Comparison of ENCODE assay signal across 1 cellular context in the genomic region with DNA sequence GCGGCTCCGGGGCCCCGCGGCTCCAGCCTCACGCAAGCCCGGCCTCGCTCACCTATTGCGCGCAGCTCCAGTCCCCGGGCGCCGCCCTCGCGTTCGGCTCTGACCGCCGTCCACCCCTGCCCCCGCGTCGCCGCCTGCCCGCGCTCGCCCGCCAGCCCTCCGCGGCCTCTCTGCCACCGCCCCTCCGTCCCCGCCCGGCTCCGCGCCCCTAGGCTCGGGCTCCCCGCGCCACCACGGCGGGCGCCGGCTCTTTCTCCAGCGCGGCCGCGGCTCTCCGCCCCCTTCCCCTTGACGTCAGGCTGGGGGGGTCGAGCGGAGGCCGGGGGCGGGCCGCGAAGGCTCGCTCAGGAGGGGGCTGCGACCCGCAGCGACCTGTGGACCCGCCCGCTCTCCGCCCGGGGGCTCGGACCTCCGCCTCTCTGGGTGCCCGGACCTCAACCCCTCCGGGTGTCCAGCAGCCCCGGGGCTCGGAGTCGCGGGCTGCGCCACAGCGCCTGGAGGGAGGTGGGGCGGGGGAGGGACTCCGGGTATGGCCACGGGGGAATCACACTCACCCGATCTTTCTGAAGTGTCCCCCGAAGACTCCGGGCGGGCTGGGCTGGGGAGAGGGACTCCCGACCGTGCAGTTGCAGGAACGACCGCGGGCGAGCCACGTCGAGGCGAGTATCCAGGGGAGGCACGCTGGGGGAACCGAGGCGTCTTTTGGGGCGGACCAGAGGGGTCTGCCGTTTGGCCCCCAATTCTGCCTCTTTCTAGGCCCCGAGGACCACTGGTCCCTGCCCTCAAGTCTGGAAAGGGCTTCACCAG.
A peak's percentile ranks its signal among the peaks of the same experiment; 100 is the strongest.
TF ChIP-seq lines count a peak whose summit lies in the region.

A gene with protein sequence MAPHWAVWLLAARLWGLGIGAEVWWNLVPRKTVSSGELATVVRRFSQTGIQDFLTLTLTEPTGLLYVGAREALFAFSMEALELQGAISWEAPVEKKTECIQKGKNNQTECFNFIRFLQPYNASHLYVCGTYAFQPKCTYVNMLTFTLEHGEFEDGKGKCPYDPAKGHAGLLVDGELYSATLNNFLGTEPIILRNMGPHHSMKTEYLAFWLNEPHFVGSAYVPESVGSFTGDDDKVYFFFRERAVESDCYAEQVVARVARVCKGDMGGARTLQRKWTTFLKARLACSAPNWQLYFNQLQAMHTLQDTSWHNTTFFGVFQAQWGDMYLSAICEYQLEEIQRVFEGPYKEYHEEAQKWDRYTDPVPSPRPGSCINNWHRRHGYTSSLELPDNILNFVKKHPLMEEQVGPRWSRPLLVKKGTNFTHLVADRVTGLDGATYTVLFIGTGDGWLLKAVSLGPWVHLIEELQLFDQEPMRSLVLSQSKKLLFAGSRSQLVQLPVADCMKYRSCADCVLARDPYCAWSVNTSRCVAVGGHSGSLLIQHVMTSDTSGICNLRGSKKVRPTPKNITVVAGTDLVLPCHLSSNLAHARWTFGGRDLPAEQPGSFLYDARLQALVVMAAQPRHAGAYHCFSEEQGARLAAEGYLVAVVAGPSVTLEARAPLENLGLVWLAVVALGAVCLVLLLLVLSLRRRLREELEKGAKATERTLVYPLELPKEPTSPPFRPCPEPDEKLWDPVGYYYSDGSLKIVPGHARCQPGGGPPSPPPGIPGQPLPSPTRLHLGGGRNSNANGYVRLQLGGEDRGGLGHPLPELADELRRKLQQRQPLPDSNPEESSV (minus strand): TSS at position 257 of the 807 bp plus-strand sequence. CDS start 2,194 bp downstream, outside the sequence.

TF ChIP-seq in HepG2, 621 proteins besides CTCF, POLR2A, EP300 and RAD21 (continued from another document and continues in another):
- TF ChIP-seq, protein P1, sequence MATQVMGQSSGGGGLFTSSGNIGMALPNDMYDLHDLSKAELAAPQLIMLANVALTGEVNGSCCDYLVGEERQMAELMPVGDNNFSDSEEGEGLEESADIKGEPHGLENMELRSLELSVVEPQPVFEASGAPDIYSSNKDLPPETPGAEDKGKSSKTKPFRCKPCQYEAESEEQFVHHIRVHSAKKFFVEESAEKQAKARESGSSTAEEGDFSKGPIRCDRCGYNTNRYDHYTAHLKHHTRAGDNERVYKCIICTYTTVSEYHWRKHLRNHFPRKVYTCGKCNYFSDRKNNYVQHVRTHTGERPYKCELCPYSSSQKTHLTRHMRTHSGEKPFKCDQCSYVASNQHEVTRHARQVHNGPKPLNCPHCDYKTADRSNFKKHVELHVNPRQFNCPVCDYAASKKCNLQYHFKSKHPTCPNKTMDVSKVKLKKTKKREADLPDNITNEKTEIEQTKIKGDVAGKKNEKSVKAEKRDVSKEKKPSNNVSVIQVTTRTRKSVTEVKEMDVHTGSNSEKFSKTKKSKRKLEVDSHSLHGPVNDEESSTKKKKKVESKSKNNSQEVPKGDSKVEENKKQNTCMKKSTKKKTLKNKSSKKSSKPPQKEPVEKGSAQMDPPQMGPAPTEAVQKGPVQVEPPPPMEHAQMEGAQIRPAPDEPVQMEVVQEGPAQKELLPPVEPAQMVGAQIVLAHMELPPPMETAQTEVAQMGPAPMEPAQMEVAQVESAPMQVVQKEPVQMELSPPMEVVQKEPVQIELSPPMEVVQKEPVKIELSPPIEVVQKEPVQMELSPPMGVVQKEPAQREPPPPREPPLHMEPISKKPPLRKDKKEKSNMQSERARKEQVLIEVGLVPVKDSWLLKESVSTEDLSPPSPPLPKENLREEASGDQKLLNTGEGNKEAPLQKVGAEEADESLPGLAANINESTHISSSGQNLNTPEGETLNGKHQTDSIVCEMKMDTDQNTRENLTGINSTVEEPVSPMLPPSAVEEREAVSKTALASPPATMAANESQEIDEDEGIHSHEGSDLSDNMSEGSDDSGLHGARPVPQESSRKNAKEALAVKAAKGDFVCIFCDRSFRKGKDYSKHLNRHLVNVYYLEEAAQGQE (IDR thresholded peaks at IDR 0.05; ENCODE audit: borderline replicate concordance in 1 of 2, low read depth in 1 of 2, low read length in 2 of 2), result no peak
- no peak for TF ChIP-seq SRSF9 (IDR thresholded peaks at IDR 0.05; ENCODE audit: borderline replicate concordance, insufficient read depth, low read depth, low read length, poor library complexity, severe bottlenecking)
- TF ChIP-seq NFIC (IDR thresholded peaks at IDR 0.05; ENCODE audit: low read length), result no peak
- TF ChIP-seq POLR2AphosphoS2 (IDR thresholded peaks at IDR 0.05; ENCODE audit: low read depth, low read length), result no peak
- peak; percentile 9; the same call in 1 of the 2 replicates for TF ChIP-seq FOXO1 (CRISPR knock-in tag; IDR thresholded peaks at IDR 0.05)
- TF ChIP-seq AHR (CRISPR knock-in tag; IDR thresholded peaks at IDR 0.05), result no peak
- TF ChIP-seq TMF1 (CRISPR knock-in tag; IDR thresholded peaks at IDR 0.05; ENCODE audit: low read depth), result peak; percentile 51; the same call in 1 of the 2 replicates
- TF ChIP-seq CENPX (CRISPR knock-in tag; IDR thresholded peaks at IDR 0.05), result no peak
- TF ChIP-seq ZMYM2 (CRISPR knock-in tag; IDR thresholded peaks at IDR 0.05), result no peak
- TF ChIP-seq MAFF (IDR thresholded peaks at IDR 0.05; ENCODE audit: low read depth, low read length), result no peak
- TF ChIP-seq FIP1L1 (IDR thresholded peaks at IDR 0.05; ENCODE audit: borderline replicate concordance, insufficient read depth, low read depth, low read length), result no peak
- no peak for TF ChIP-seq ZNF317 (CRISPR knock-in tag; IDR thresholded peaks at IDR 0.05)
- no peak for TF ChIP-seq JARID2 (CRISPR knock-in tag; IDR thresholded peaks at IDR 0.05; ENCODE audit: insufficient replicate concordance)
- no peak for TF ChIP-seq ARNT2 (CRISPR knock-in tag; IDR thresholded peaks at IDR 0.05; ENCODE audit: low read depth)
- TF ChIP-seq MZF1 (CRISPR knock-in tag; IDR thresholded peaks at IDR 0.05; ENCODE audit: borderline replicate concordance), result no peak
- TF ChIP-seq USF2 (IDR thresholded peaks at IDR 0.05; ENCODE audit: low read depth, low read length), result no peak
- no peak for TF ChIP-seq USF2 (CRISPR knock-in tag; IDR thresholded peaks at IDR 0.05; ENCODE audit: borderline replicate concordance)
- no peak for TF ChIP-seq CHD2 (IDR thresholded peaks at IDR 0.05; ENCODE audit: low read depth, low read length)
- TF ChIP-seq GZF1 (CRISPR knock-in tag; IDR thresholded peaks at IDR 0.05), result no peak; the same call in 1 of the 2 replicates
- TF ChIP-seq KLF6 (CRISPR knock-in tag; IDR thresholded peaks at IDR 0.05), result peak; percentile 53; the same call in 1 of the 2 replicates
- TF ChIP-seq SATB2 (CRISPR knock-in tag; IDR thresholded peaks at IDR 0.05), result no peak
- TF ChIP-seq ZNF589 (CRISPR knock-in tag; conservative IDR thresholded peaks at IDR 0.05), result no peak
- peak; percentile 77 for TF ChIP-seq AGO2 (optimal IDR thresholded peaks at IDR 0.05; ENCODE audit: low read depth, low read length)
- no peak; the same call in 1 of the 2 replicates for TF ChIP-seq ZBTB2 (CRISPR knock-in tag; IDR thresholded peaks at IDR 0.05; ENCODE audit: low read depth)
- TF ChIP-seq SSRP1 (CRISPR knock-in tag; IDR thresholded peaks at IDR 0.05), result no peak
- no peak for TF ChIP-seq ZUFSP (CRISPR knock-in tag; IDR thresholded peaks at IDR 0.05; ENCODE audit: borderline replicate concordance)
- no peak for TF ChIP-seq CCDC6 (CRISPR knock-in tag; IDR thresholded peaks at IDR 0.05)
- peak; percentile 62 for TF ChIP-seq POLR2G (IDR thresholded peaks at IDR 0.05; ENCODE audit: low read depth, low read length)
- TF ChIP-seq FOXA3 (CRISPR knock-in tag; IDR thresholded peaks at IDR 0.05), result no peak
- no peak for TF ChIP-seq IRF9 (CRISPR knock-in tag; IDR thresholded peaks at IDR 0.05; ENCODE audit: borderline replicate concordance)
- no peak for TF ChIP-seq HNF4G (IDR thresholded peaks at IDR 0.05; ENCODE audit: borderline replicate concordance, low read depth, low read length)
- peak; percentile 18; the same call in 1 of the 2 replicates for TF ChIP-seq HNF4G (CRISPR knock-in tag; IDR thresholded peaks at IDR 0.05; ENCODE audit: borderline replicate concordance, low read depth)
- TF ChIP-seq SMARCE1 (IDR thresholded peaks at IDR 0.05; ENCODE audit: borderline replicate concordance), result no peak
- TF ChIP-seq, protein P2, sequence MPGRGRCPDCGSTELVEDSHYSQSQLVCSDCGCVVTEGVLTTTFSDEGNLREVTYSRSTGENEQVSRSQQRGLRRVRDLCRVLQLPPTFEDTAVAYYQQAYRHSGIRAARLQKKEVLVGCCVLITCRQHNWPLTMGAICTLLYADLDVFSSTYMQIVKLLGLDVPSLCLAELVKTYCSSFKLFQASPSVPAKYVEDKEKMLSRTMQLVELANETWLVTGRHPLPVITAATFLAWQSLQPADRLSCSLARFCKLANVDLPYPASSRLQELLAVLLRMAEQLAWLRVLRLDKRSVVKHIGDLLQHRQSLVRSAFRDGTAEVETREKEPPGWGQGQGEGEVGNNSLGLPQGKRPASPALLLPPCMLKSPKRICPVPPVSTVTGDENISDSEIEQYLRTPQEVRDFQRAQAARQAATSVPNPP (CRISPR knock-in tag; IDR thresholded peaks at IDR 0.05), result no peak
- no peak for TF ChIP-seq ATF6 (CRISPR knock-in tag; conservative IDR thresholded peaks at IDR 0.05)
- peak; percentile 50; the same call in 1 of the 2 replicates for TF ChIP-seq ZNF607 (CRISPR knock-in tag; IDR thresholded peaks at IDR 0.05; ENCODE audit: borderline replicate concordance)
- TF ChIP-seq ZBTB8A (CRISPR knock-in tag; IDR thresholded peaks at IDR 0.05; ENCODE audit: borderline replicate concordance, low read depth), result no peak
- no peak for TF ChIP-seq ZFP41 (CRISPR knock-in tag; IDR thresholded peaks at IDR 0.05; ENCODE audit: borderline replicate concordance)
- TF ChIP-seq ZNF207 (IDR thresholded peaks at IDR 0.05; ENCODE audit: borderline replicate concordance), result no peak
- TF ChIP-seq ZNF878 (CRISPR knock-in tag; IDR thresholded peaks at IDR 0.05), result no peak
- TF ChIP-seq ZNF709 (CRISPR knock-in tag; IDR thresholded peaks at IDR 0.05), result peak; percentile 63; the same call in 1 of the 2 replicates
- TF ChIP-seq ZNF747 (CRISPR knock-in tag; IDR thresholded peaks at IDR 0.05; ENCODE audit: borderline replicate concordance), result no peak
- peak; percentile 89 for TF ChIP-seq ZNF740 (CRISPR knock-in tag; IDR thresholded peaks at IDR 0.05)
- TF ChIP-seq ZNF766 (CRISPR knock-in tag; IDR thresholded peaks at IDR 0.05; ENCODE audit: borderline replicate concordance), result peak; percentile 42; the same call in 1 of the 2 replicates
- no peak for TF ChIP-seq CREM (IDR thresholded peaks at IDR 0.05)
- no peak for TF ChIP-seq CREM (CRISPR knock-in tag; IDR thresholded peaks at IDR 0.05)
- TF ChIP-seq KDM5A (IDR thresholded peaks at IDR 0.05; ENCODE audit: borderline replicate concordance, low read length), result no peak; the same call in 1 of the 2 replicates
